16 cellular contexts compared by ENCODE assay signal in the genomic region with DNA sequence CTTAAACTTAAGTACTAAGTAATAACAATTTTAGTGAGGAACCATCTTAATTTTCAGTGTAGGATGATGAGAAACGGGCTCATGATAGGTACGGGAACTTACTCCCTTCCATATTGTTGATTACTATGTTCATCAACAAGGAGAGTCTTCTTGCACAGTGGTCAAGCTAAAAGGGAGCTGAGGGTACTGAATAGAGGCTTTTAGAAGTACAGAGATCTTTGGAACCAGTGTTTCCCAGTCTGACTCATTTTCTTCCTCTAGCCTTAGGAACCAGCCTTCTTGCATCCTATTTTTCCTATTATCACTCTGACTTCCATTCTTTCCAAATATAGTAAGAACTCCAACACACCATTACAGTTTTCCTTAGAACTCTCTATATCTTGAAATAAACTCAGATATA.
"Had no signal": no experiment of that assay in that cellular context is flagged by ENCODE, and none has a peak within 500 bp of the region (broad histone marks: within the 10 kb centered on the region; RNA-seq: fewer than 3 reads in every experiment).

No MANE protein-coding gene starts in this region.

- DNase-seq: dermis blood vessel endothelial cell; dorsolateral prefrontal cortex; effector CD4-positive, alpha-beta T cell; effector memory CD4-positive, alpha-beta T cell; foreskin keratinocyte; gastrocnemius medialis; glutamatergic neuron; head of caudate nucleus; heart right ventricle; hippocampal formation; left cardiac atrium; left lung; left ventricle myocardium superior; lower lobe of right lung; mesenchymal stem cell; midbrain had no signal

- ATAC-seq: foreskin keratinocyte, gastrocnemius medialis, heart right ventricle, left cardiac atrium, left lung, left ventricle myocardium superior, lower lobe of right lung had no signal
